In the genomic region with DNA sequence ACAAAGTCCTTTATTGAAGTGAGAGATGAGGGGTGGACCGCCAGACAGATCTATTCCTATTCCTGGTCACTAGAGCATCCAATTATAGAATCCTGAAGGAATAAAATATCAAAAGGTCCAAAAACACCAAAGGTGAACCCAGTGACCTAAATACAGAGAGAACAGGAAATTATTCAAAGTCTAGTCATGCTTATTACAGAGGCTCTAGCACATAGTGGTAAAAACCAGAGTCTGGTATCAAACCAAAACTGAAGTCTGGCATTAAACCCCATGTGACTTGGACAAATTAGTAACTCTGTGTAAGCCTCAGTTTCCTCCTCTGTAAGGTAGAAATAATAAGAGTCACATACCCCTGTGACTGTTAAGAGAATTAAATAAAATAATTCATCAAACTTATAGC, we compare ENCODE assay signal across 21 cellular contexts.
A peak's percentile ranks its signal among the peaks of the same experiment; 100 is the strongest.
DNase-seq lines count a peak whose midpoint lies in the region; ATAC-seq, FAIRE-seq and TF ChIP-seq lines count a peak whose summit lies in the region.
"Had no signal": no experiment of that assay in that cellular context is flagged by ENCODE, and none has a peak within 500 bp of the region (broad histone marks: within the 10 kb centered on the region; RNA-seq: fewer than 3 reads in every experiment).

No MANE protein-coding gene starts in this region.

- no peaks in the 10 kb centered on the region for H3K4me1 ChIP-seq in mammary epithelial cell (ENCODE audit: insufficient read depth, low read length)
- peaks cover 7% of the 10 kb centered on the region for H3K4me1 ChIP-seq in foreskin keratinocyte

- H3K36me3 ChIP-seq in mammary epithelial cell (ENCODE audit: insufficient read depth, low read length): no peaks in the 10 kb centered on the region
- no peaks in the 10 kb centered on the region for H3K36me3 ChIP-seq in bronchial epithelial cell (ENCODE audit: control insufficient read depth, insufficient read depth, low read length)
- H3K36me3 ChIP-seq: MG63 had no signal

- no peak overlapping the region for H3K27ac Mint-ChIP-seq in MCF 10A (ENCODE audit: low read depth, unreplicated experiment)
- H3K27ac Mint-ChIP-seq: GM23338, H9, HFFc6 had no signal

- H3K4me3 ChIP-seq in mammary epithelial cell (replicated peaks in 1 of 3; ENCODE audit: insufficient read depth in 1 of 3, low read depth in 2 of 3, low read length in 3 of 3): no peak overlapping the region
- no peak overlapping the region for H3K4me3 ChIP-seq in bronchial epithelial cell (ENCODE audit: low read depth, low read length)
- H3K4me3 ChIP-seq: GM23338, MG63 had no signal

- H3K9ac ChIP-seq in mammary epithelial cell (ENCODE audit: insufficient read depth, low read length): no peak overlapping the region

- H3K4me3 Mint-ChIP-seq in MCF 10A (ENCODE audit: unreplicated experiment): no peak overlapping the region
- H3K4me3 Mint-ChIP-seq: GM23338, H9, HFFc6 had no signal

- intact Hi-C loops in mammary epithelial cell (cut with micrococcal nuclease): no loop called here
- intact Hi-C loops in MCF 10A (cut with micrococcal nuclease): no loop called here

- in situ Hi-C loops in mammary epithelial cell (cut with MboI; ENCODE audit: low sequenced_read_pairs in 2 of 2): no loop called here

- no peak for FAIRE-seq in bronchial epithelial cell (lab: Jason Lieb, UNC)

- peak; percentile 31 for ATAC-seq in foreskin keratinocyte
- ATAC-seq: GM23338, Panc1 had no signal

- H3K27me3 ChIP-seq in mammary epithelial cell (ENCODE audit: insufficient read depth, low read length): peaks cover 7% of the 10 kb centered on the region
- H3K27me3 ChIP-seq in bronchial epithelial cell (ENCODE audit: control insufficient read depth, insufficient read depth, low read length): no peaks in the 10 kb centered on the region
- no peaks in the 10 kb centered on the region for H3K27me3 ChIP-seq in foreskin keratinocyte

- H3K27ac ChIP-seq in mammary epithelial cell (ENCODE audit: insufficient read depth, low read depth, low read length) (no peak overlapping the region), foreskin keratinocyte (no peak overlapping the region)
- H3K27ac ChIP-seq: 22Rv1, RWPE1 had no signal

- no TSS peak for BruUV-seq in mammary epithelial cell (replicated peaks; lab: Mats Ljungman, UMichigan)
- no TSS peak for BruUV-seq in MCF 10A (replicated peaks; lab: Mats Ljungman, UMichigan)

- no peaks in the 10 kb centered on the region for H4K20me1 ChIP-seq in mammary epithelial cell (ENCODE audit: insufficient read depth, low read length)

- no peaks in the 10 kb centered on the region for H3K9me3 Mint-ChIP-seq in MCF 10A (ENCODE audit: unreplicated experiment)
- H3K9me3 Mint-ChIP-seq: HFFc6 had no signal

- DNase-seq in mammary epithelial cell (peak; percentile 5), MCF 10A (ENCODE audit: unreplicated experiment) (no peak), bronchial epithelial cell (ENCODE audit: low read depth) (peak; percentile 17), foreskin keratinocyte (no peak), occipital lobe (lab: John Stamatoyannopoulos, UW) (no peak), SKM-1 (lab: John Stamatoyannopoulos, UW; ENCODE audit: unreplicated experiment) (no peak), EL (no peak)
- DNase-seq: Calu3, DMS153, H9, HFFc6, KBM-7, MG63, NCI-H2029, NCI-H510A, NCI-H69, SHP77 treated with DMSO at 0.1 percent for 48 hours had no signal

- WGBS in mammary epithelial cell (ENCODE audit: low coverage, missing lambda C conversion rate): 83% methylated on average over 1 of the region's 1 CpG

- H3K4me2 ChIP-seq in mammary epithelial cell (ENCODE audit: insufficient read depth, low read depth, low read length): no peak overlapping the region
- H3K4me2 ChIP-seq: GM23338 had no signal

- no peak overlapping the region for H2AFZ ChIP-seq in mammary epithelial cell (ENCODE audit: low read depth, low read length)
- H2AFZ ChIP-seq: GM23338 had no signal

- H3K27me3 Mint-ChIP-seq in MCF 10A (ENCODE audit: insufficient read depth, unreplicated experiment): no peaks in the 10 kb centered on the region

- CTCF ChIA-PET in mammary epithelial cell (lab: Charles Lee; ENCODE audit: low non-redundant PET): no interaction called here
- CTCF ChIA-PET in MCF 10A (lab: Yijun Ruan, JAX): interaction anchor here (1.0 kb wide), 1 partner anchor 29 kb away, joined by 3 read pairs; no protein-coding TSS in a partner anchor

- dilution Hi-C loops in mammary epithelial cell (cut with HindIII; ENCODE audit: low sequenced_read_pairs): no loop called here

- H3K36me3 Mint-ChIP-seq in MCF 10A (ENCODE audit: insufficient read depth, unreplicated experiment): no peaks in the 10 kb centered on the region

- H3K9me3 ChIP-seq in mammary epithelial cell (replicated peaks; ENCODE audit: insufficient read depth, low read length): no peaks in the 10 kb centered on the region
- H3K9me3 ChIP-seq: MG63 had no signal

- no peaks in the 10 kb centered on the region for H3K79me2 ChIP-seq in mammary epithelial cell (ENCODE audit: insufficient read depth, low read length)

- H3K4me1 Mint-ChIP-seq in MCF 10A (ENCODE audit: insufficient read depth, unreplicated experiment): no peaks in the 10 kb centered on the region
- H3K4me1 Mint-ChIP-seq: GM23338, H9 had no signal

- POLR2A ChIA-PET in MCF 10A (lab: Yijun Ruan, JAX): no interaction called here

- TF ChIP-seq CTCF in mammary epithelial cell (conservative IDR thresholded peaks at IDR 0.05 in 1 of 2, IDR thresholded peaks at IDR 0.05 in 1 of 2; ENCODE audit: extremely low read depth in 1 of 2, insufficient read depth in 1 of 2, low read depth in 1 of 2, low read length in 2 of 2) (no peak), MCF 10A (IDR thresholded peaks at IDR 0.05; ENCODE audit: unreplicated experiment) (no peak), bronchial epithelial cell (IDR thresholded peaks at IDR 0.05; ENCODE audit: insufficient read depth, low read length, severe bottlenecking) (no peak), foreskin keratinocyte (conservative IDR thresholded peaks at IDR 0.05) (no peak)

Comparison
In these comparisons a context has a peak if more than half of its experiments do, and no peak if none do; other contexts are left out.
1. DNase-seq: peak in mammary epithelial cell (single experiment) and bronchial epithelial cell (single experiment); none in MCF 10A (single experiment), foreskin keratinocyte (0 of 2), occipital lobe (single experiment), SKM-1 (single experiment) and EL (single experiment).